Comparison of ENCODE assay signal across 9 cellular contexts in genomic region chr3:58874795-58875194, GRCh38.
DNase-seq lines count a peak whose midpoint lies in the region; ATAC-seq and TF ChIP-seq lines count a peak whose summit lies in the region.
"Had no signal": no experiment of that assay in that cellular context is flagged by ENCODE, and none has a peak within 500 bp of the region (broad histone marks: within the 10 kb centered on the region; RNA-seq: fewer than 3 reads in every experiment).

No MANE protein-coding gene starts in this region.

- H4K91ac ChIP-seq in mesenchymal stem cell (ENCODE audit: low read length) = no peak overlapping the region

- no peak overlapping the region for H2BK120ac ChIP-seq in mesenchymal stem cell (ENCODE audit: low read depth, low read length)

- H3K79me1 ChIP-seq in mesenchymal stem cell (replicated peaks; ENCODE audit: low read length, poor library complexity, severe bottlenecking) = no peaks in the 10 kb centered on the region

- TF ChIP-seq CTCF in GM10266 (IDR thresholded peaks at IDR 0.05; ENCODE audit: control insufficient read depth, insufficient read depth, low read depth, missing control alignments) = no peak

- WGBS in mesenchymal stem cell = 63% methylated on average over 2 of the region's 2 CpGs

- H3K4me3 ChIP-seq in mesenchymal stem cell (ENCODE audit: insufficient read depth in 1 of 2, low read depth in 1 of 2, low read length in 2 of 2) = no peak overlapping the region

- no peaks in the 10 kb centered on the region for H3K4me1 ChIP-seq in mesenchymal stem cell (ENCODE audit: control insufficient read depth, insufficient read depth, low read depth, low read length)

- H4K8ac ChIP-seq in mesenchymal stem cell (ENCODE audit: low read length) = no peak overlapping the region

- no peak overlapping the region for H3K4me2 ChIP-seq in mesenchymal stem cell (ENCODE audit: low read length, poor library complexity, severe bottlenecking)

- no peak for DNase-seq in activated CD4-positive, CD25-positive, alpha-beta regulatory T cell treated with anti-CD3 and anti-CD28 coated beads, Interleukin-2, amount 50 U/mL, for 72 hours
- peak; percentile 5 for DNase-seq in MV-4-11 (lab: John Stamatoyannopoulos, UW)
- no peak for DNase-seq in mesenchymal stem cell
- DNase-seq in NCI-H82 (lab: John Stamatoyannopoulos, UW) = no peak
- no peak for DNase-seq in middle frontal gyrus (ENCODE audit: extremely low spot score, low spot score)
- no peak for DNase-seq in GM10266 (ENCODE audit: extremely low spot score)
- DNase-seq: NCI-H1105 treated with DMSO at 0.1 percent for 48 hours had no signal

- H3K18ac ChIP-seq in mesenchymal stem cell (ENCODE audit: low read depth in 1 of 2, low read length in 2 of 2) = no peak overlapping the region

- H2AFZ ChIP-seq in mesenchymal stem cell (ENCODE audit: low read depth, low read length) = no peak overlapping the region

- no peak overlapping the region for H2AK5ac ChIP-seq in mesenchymal stem cell (ENCODE audit: low read length, severe bottlenecking)

- no peak overlapping the region for H2BK5ac ChIP-seq in mesenchymal stem cell (ENCODE audit: low read depth, low read length, poor library complexity, severe bottlenecking)

- no peak overlapping the region for H3K23ac ChIP-seq in mesenchymal stem cell (ENCODE audit: low read length in 2 of 2)

- H3K9me3 ChIP-seq in mesenchymal stem cell (ENCODE audit: control insufficient read depth, low read length) = no peaks in the 10 kb centered on the region

- H2BK15ac ChIP-seq in mesenchymal stem cell (ENCODE audit: low read depth, poor library complexity, severe bottlenecking) = no peak overlapping the region

- no peak overlapping the region for H3K4ac ChIP-seq in mesenchymal stem cell (ENCODE audit: low read depth in 1 of 2, low read length in 2 of 2)

- H3K36me3 ChIP-seq in mesenchymal stem cell (ENCODE audit: control insufficient read depth in 1 of 2, insufficient read depth in 2 of 2, low read depth in 1 of 2, low read length in 2 of 2) = no peaks in the 10 kb centered on the region

- H3K27me3 ChIP-seq in mesenchymal stem cell (ENCODE audit: control insufficient read depth in 1 of 2, insufficient read depth in 1 of 2, low read length in 2 of 2) = no peaks in the 10 kb centered on the region

- no peak overlapping the region for H2BK12ac ChIP-seq in mesenchymal stem cell (ENCODE audit: low read length in 2 of 2)

- H3K27ac ChIP-seq in mesenchymal stem cell (ENCODE audit: low read length, poor library complexity, severe bottlenecking) = no peak overlapping the region

- peak; percentile 87 to 89 for ATAC-seq in activated CD4-positive, CD25-positive, alpha-beta regulatory T cell treated with anti-CD3 and anti-CD28 coated beads, Interleukin-2, amount 50 U/mL, for 24 hours
- peak; percentile 74 for ATAC-seq in HG02588 (IDR thresholded peaks at IDR 0.05; ENCODE audit: unreplicated experiment)

- H3K9ac ChIP-seq in mesenchymal stem cell (ENCODE audit: low read length) = peak overlapping the region; percentile 36

- H3K14ac ChIP-seq in mesenchymal stem cell (ENCODE audit: low read length in 2 of 2) = no peak overlapping the region
